In genomic region chr3:140553591-140553990, GRCh38 we compare ENCODE assay signal across 38 cellular contexts.
"Had no signal": no experiment of that assay in that cellular context is flagged by ENCODE, and none has a peak within 500 bp of the region (broad histone marks: within the 10 kb centered on the region; RNA-seq: fewer than 3 reads in every experiment).

No MANE protein-coding gene starts in this region.

- H3K9ac ChIP-seq: SK-N-SH had no signal

- H3K36me3 ChIP-seq: ascending aorta, cardiac muscle cell, SJSA1 had no signal

- DNase-seq: activated CD4-positive, alpha-beta T cell treated with anti-CD3 and anti-CD28 coated beads, Interleukin-2, amount 10 ng/mL, durations not matched to agents 7 days and 5 days; activated CD4-positive, alpha-beta T cell treated with anti-CD3 and anti-CD28 coated beads, Interleukin-2, amount 50 U/mL, for 48 hours; activated CD8-positive, alpha-beta T cell treated with anti-CD3 and anti-CD28 coated beads, Interleukin-2, amount 10 ng/mL, durations not matched to agents 7 days and 5 days; activated gamma-delta T cell; activated naive CD4-positive, alpha-beta T cell treated with Interleukin-2 at 50 U/mL for 16 hours; activated naive CD8-positive, alpha-beta T cell treated with anti-CD3 and anti-CD28 coated beads, Interleukin-2, amount 10 ng/mL, durations not matched to agents 7 days and 5 days; activated T-cell treated with anti-CD3 and anti-CD28 coated beads, Interleukin-2, amount 50 U/mL, for 24 hours; amygdala; Kasumi-1; MM.1S; MV-4-11; NCI-H1092 treated with DMSO at 0.1 percent for 48 hours; NCI-H1417; NCI-H146; NCI-H187; NCI-H2029 treated with DMSO at 0.1 percent for 48 hours; NCI-H2107; NCI-H2171; NCI-H2227 treated with DMSO at 0.1 percent for 48 hours; NCI-H446; NCI-H510A treated with DMSO at 0.1 percent for 48 hours; NCI-H526 treated with DMSO at 0.1 percent for 48 hours; NCI-H774; RPMI8226; SHP77 treated with DMSO at 0.1 percent for 48 hours; SK-N-SH had no signal

- H3K4me1 ChIP-seq: ascending aorta, SJSA1 had no signal

- H3K4me3 ChIP-seq: ascending aorta, cardiac muscle cell, SJSA1 had no signal

- H3K4me2 ChIP-seq: SK-N-SH had no signal

- H3K27me3 ChIP-seq: ascending aorta, cardiac muscle cell, SJSA1 had no signal

- H3K27ac ChIP-seq: ascending aorta, cardiac muscle cell, SJSA1 had no signal

- H3K27ac Mint-ChIP-seq: activated CD4-positive, alpha-beta T cell treated with anti-CD3 and anti-CD28 coated beads for 36 hours; activated CD4-positive, alpha-beta T cell treated with anti-CD3 and anti-CD28 coated beads, Interleukin-2, amount 10 ng/mL, durations not matched to agents 7 days and 5 days; activated CD8-positive, alpha-beta T cell treated with anti-CD3 and anti-CD28 coated beads, Interleukin-2, amount 10 ng/mL, durations not matched to agents 7 days and 5 days; activated naive CD4-positive, alpha-beta T cell treated with anti-CD3 and anti-CD28 coated beads, Interleukin-2, amount 50 U/mL, for 24 hours; activated naive CD8-positive, alpha-beta T cell treated with anti-CD3 and anti-CD28 coated beads, Interleukin-2, amount 10 ng/mL, durations not matched to agents 7 days and 5 days; activated T-cell treated with anti-CD3 and anti-CD28 coated beads, Interleukin-2, amount 50 U/mL, for 24 hours; activated T-helper 2 cell treated with anti-CD3 and anti-CD28 coated beads, Interferon-gamma antibody, Interleukin-2, Interleukin-4, amounts not matched to agents 10 μg/mL and 5 μg/mL and 100 μg/mL, durations not matched to agents 14 hours and 24 hours and 36 hours; T-helper 1 cell treated with Interleukin-12 subunit alpha and Interleukin-12 subunit beta and Interleukin-4 antibody, amounts not matched to agents 30 μg/mL and 1 μg/mL, for 36 hours; T-helper 2 cell treated with Interferon-gamma antibody and Interleukin-4, amounts not matched to agents 5 μg/mL and 100 μg/mL, for 36 hours had no signal

- H3K36me3 Mint-ChIP-seq: activated naive CD4-positive, alpha-beta T cell treated with anti-CD3 and anti-CD28 coated beads, Interleukin-2, amount 50 U/mL, for 24 hours; activated naive CD8-positive, alpha-beta T cell treated with anti-CD3 and anti-CD28 coated beads, Interleukin-2, amount 10 ng/mL, durations not matched to agents 7 days and 5 days had no signal

- H3K4me1 Mint-ChIP-seq: activated CD4-positive, alpha-beta T cell treated with anti-CD3 and anti-CD28 coated beads for 36 hours; activated CD4-positive, alpha-beta T cell treated with anti-CD3 and anti-CD28 coated beads, Interleukin-2, amount 10 ng/mL, durations not matched to agents 7 days and 5 days; activated naive CD4-positive, alpha-beta T cell treated with anti-CD3 and anti-CD28 coated beads, Interleukin-2, amount 50 U/mL, for 24 hours; activated naive CD8-positive, alpha-beta T cell treated with anti-CD3 and anti-CD28 coated beads, Interleukin-2, amount 10 ng/mL, durations not matched to agents 7 days and 5 days; central memory CD8-positive, alpha-beta T cell had no signal

- ATAC-seq: activated CD4-positive, alpha-beta T cell treated with anti-CD3 and anti-CD28 coated beads for 36 hours; activated CD4-positive, CD25-positive, alpha-beta regulatory T cell treated with anti-CD3 and anti-CD28 coated beads, Interleukin-2, amount 50 U/mL, for 24 hours; activated CD8-positive, alpha-beta T cell treated with anti-CD3 and anti-CD28 coated beads, Interleukin-2, amount 10 ng/mL, durations not matched to agents 7 days and 5 days; Panc1 had no signal

- H3K27me3 Mint-ChIP-seq: activated CD4-positive, alpha-beta T cell treated with anti-CD3 and anti-CD28 coated beads for 36 hours; activated CD4-positive, alpha-beta T cell treated with anti-CD3 and anti-CD28 coated beads, Interleukin-2, amount 10 ng/mL, durations not matched to agents 7 days and 5 days; activated naive CD4-positive, alpha-beta T cell treated with anti-CD3 and anti-CD28 coated beads, Interleukin-2, amount 50 U/mL, for 24 hours; activated naive CD8-positive, alpha-beta T cell treated with anti-CD3 and anti-CD28 coated beads, Interleukin-2, amount 10 ng/mL, durations not matched to agents 7 days and 5 days; activated T-cell treated with anti-CD3 and anti-CD28 coated beads, Interleukin-2, amount 50 U/mL, for 24 hours; central memory CD8-positive, alpha-beta T cell had no signal

- H3K4me3 Mint-ChIP-seq: activated CD4-positive, alpha-beta T cell treated with anti-CD3 and anti-CD28 coated beads for 36 hours; activated CD4-positive, alpha-beta T cell treated with anti-CD3 and anti-CD28 coated beads, Interleukin-2, amount 10 ng/mL, durations not matched to agents 7 days and 5 days; activated CD8-positive, alpha-beta T cell treated with anti-CD3 and anti-CD28 coated beads, Interleukin-2, amount 10 ng/mL, durations not matched to agents 7 days and 5 days; activated naive CD4-positive, alpha-beta T cell treated with anti-CD3 and anti-CD28 coated beads, Interleukin-2, amount 50 U/mL, for 24 hours; activated naive CD8-positive, alpha-beta T cell treated with anti-CD3 and anti-CD28 coated beads, Interleukin-2, amount 10 ng/mL, durations not matched to agents 7 days and 5 days; activated T-cell treated with anti-CD3 and anti-CD28 coated beads, Interleukin-2, amount 50 U/mL, for 24 hours; central memory CD8-positive, alpha-beta T cell; T-helper 1 cell treated with Interleukin-12 subunit alpha and Interleukin-12 subunit beta and Interleukin-4 antibody, amounts not matched to agents 30 μg/mL and 1 μg/mL, for 36 hours; T-helper 2 cell treated with Interferon-gamma antibody and Interleukin-4, amounts not matched to agents 5 μg/mL and 100 μg/mL, for 36 hours had no signal

- FAIRE-seq: TTC549 had no signal

- H3K9me3 Mint-ChIP-seq: activated CD4-positive, alpha-beta T cell treated with anti-CD3 and anti-CD28 coated beads, Interleukin-2, amount 10 ng/mL, durations not matched to agents 7 days and 5 days; activated naive CD4-positive, alpha-beta T cell treated with anti-CD3 and anti-CD28 coated beads, Interleukin-2, amount 50 U/mL, for 24 hours; activated naive CD8-positive, alpha-beta T cell treated with anti-CD3 and anti-CD28 coated beads, Interleukin-2, amount 10 ng/mL, durations not matched to agents 7 days and 5 days; activated T-cell treated with anti-CD3 and anti-CD28 coated beads, Interleukin-2, amount 50 U/mL, for 24 hours; activated T-helper 2 cell treated with anti-CD3 and anti-CD28 coated beads, Interferon-gamma antibody, Interleukin-2, Interleukin-4, amounts not matched to agents 10 μg/mL and 5 μg/mL and 100 μg/mL, durations not matched to agents 14 hours and 24 hours and 36 hours; central memory CD8-positive, alpha-beta T cell; T-helper 1 cell treated with Interleukin-12 subunit alpha and Interleukin-12 subunit beta and Interleukin-4 antibody, amounts not matched to agents 30 μg/mL and 1 μg/mL, for 36 hours; T-helper 2 cell treated with Interferon-gamma antibody and Interleukin-4, amounts not matched to agents 5 μg/mL and 100 μg/mL, for 36 hours had no signal

- H3K9me3 ChIP-seq: ascending aorta, SJSA1, SK-N-SH had no signal
